In genomic region chr9:1100945-1101344, GRCh38 we compare ENCODE assay signal across 9 cellular contexts. TPM values are rescaled to one million over a fixed set of nuclear protein-coding genes. Genes with fewer than 3 reads are reported as not detected.
A peak's percentile ranks its signal among the peaks of the same experiment; 100 is the strongest.
DNase-seq lines count a peak whose midpoint lies in the region; ATAC-seq and TF ChIP-seq lines count a peak whose summit lies in the region.
"Had no signal": no experiment of that assay in that cellular context is flagged by ENCODE, and none has a peak within 500 bp of the region (broad histone marks: within the 10 kb centered on the region; RNA-seq: fewer than 3 reads in every experiment).

No MANE protein-coding gene starts in this region.

- peak; percentile 45 for TF ChIP-seq CTCF in A673 (conservative IDR thresholded peaks at IDR 0.05; ENCODE audit: low read depth, low read length)
- peak; percentile 64 for TF ChIP-seq CTCF in H9 (conservative IDR thresholded peaks at IDR 0.05)

- H3K27ac ChIP-seq in A673 (ENCODE audit: low read depth, low read length, poor library complexity, severe bottlenecking) (no peak overlapping the region), H9 (ENCODE audit: insufficient read length, low read depth, low read length) (no peak overlapping the region)

- no peaks in the 10 kb centered on the region for H3K79me2 ChIP-seq in H9 (ENCODE audit: insufficient read depth, low read length)

- H3K36me3 ChIP-seq in A673 (ENCODE audit: insufficient read depth, low read length, poor library complexity, severe bottlenecking) = no peaks in the 10 kb centered on the region
- no peaks in the 10 kb centered on the region for H3K36me3 ChIP-seq in adipocyte (ENCODE audit: control insufficient read depth, insufficient read depth, low read length, severe bottlenecking)

- no peaks in the 10 kb centered on the region for H3K79me1 ChIP-seq in H9 (ENCODE audit: insufficient read depth, low read depth, low read length, poor library complexity, severe bottlenecking)

- H3K4me2 ChIP-seq in H9 (ENCODE audit: insufficient read depth, insufficient read length, low read length) = no peak overlapping the region

- H3K56ac ChIP-seq in H9 (ENCODE audit: insufficient read length, low read depth, low read length) = no peak overlapping the region

- no peaks in the 10 kb centered on the region for H4K20me1 ChIP-seq in H9 (ENCODE audit: control insufficient read depth, insufficient read depth, insufficient read length)

- H3K27me3 ChIP-seq in A673 (replicated peaks; ENCODE audit: insufficient read depth, low read depth, low read length, poor library complexity) (peaks cover 3% of the 10 kb centered on the region), H9 (ENCODE audit: insufficient read depth, low read length) (no peaks in the 10 kb centered on the region), adipocyte (replicated peaks; ENCODE audit: control insufficient read depth, insufficient read depth, low read length) (no peaks in the 10 kb centered on the region)

- WGBS in H9 (ENCODE audit: extremely low coverage, insufficient read length, low lambda C conversion rate) = no CpG with 5 or more reads among the region's 10 CpGs

- no peak overlapping the region for H4K8ac ChIP-seq in H9 (replicated peaks; ENCODE audit: insufficient read length, low read depth, low read length)

- intact Hi-C loops in A673 (cut with micrococcal nuclease; ENCODE audit: unreplicated experiment) (no loop called here), left colon (cut with DNase I, micrococcal nuclease) (no loop called here)

- no peak overlapping the region for H4K91ac ChIP-seq in H9 (ENCODE audit: insufficient read length, low read depth, low read length)

- H2BK20ac ChIP-seq in H9 (ENCODE audit: low read depth, low read length, poor library complexity, severe bottlenecking) = no peak overlapping the region

- DNase-seq in A673 (ENCODE audit: low spot score) (peak; percentile 23), H9 (peak; percentile 33), adipocyte (ENCODE audit: low read depth) (peak; percentile 13), left colon (peak; percentile 36 to 63), NCI-H187 treated with DMSO at 0.1 percent for 48 hours (lab: John Stamatoyannopoulos, UW) (no peak)
- DNase-seq in stimulated activated naive CD4-positive, alpha-beta T cell treated with Interleukin-2 at 50 U/mL for 16 hours (lab: John Stamatoyannopoulos, UW) = no peak

- no peak overlapping the region for H3K18ac ChIP-seq in H9 (ENCODE audit: insufficient read length, low read depth, low read length)

- H3K4me1 ChIP-seq in A673 (ENCODE audit: insufficient read depth, low read length, poor library complexity, severe bottlenecking) (no peaks in the 10 kb centered on the region), H9 (ENCODE audit: insufficient read depth, low read length) (no peaks in the 10 kb centered on the region), adipocyte (ENCODE audit: control insufficient read depth, insufficient read depth, low read length) (no peaks in the 10 kb centered on the region)

- peak; percentile 87 for ATAC-seq in left colon
- ATAC-seq in HG03175 (IDR thresholded peaks at IDR 0.05; ENCODE audit: unreplicated experiment) = no peak
- ATAC-seq in GM18520 (IDR thresholded peaks at IDR 0.05; ENCODE audit: unreplicated experiment) = no peak

- H3T11ph ChIP-seq in H9 (ENCODE audit: low read length) = no peak overlapping the region

- H3K14ac ChIP-seq in H9 (ENCODE audit: insufficient read depth, low read length) = no peak overlapping the region

- H2BK5ac ChIP-seq in H9 (ENCODE audit: insufficient read length, low read length) = no peak overlapping the region

- no peak overlapping the region for H2BK120ac ChIP-seq in H9 (ENCODE audit: low read depth, low read length, poor library complexity, severe bottlenecking)

- H3K9me3 Mint-ChIP-seq in H9 = peaks cover 12 to 27% of the 10 kb centered on the region in 2 experiments
- H3K9me3 Mint-ChIP-seq: activated naive CD4-positive, alpha-beta T cell treated with anti-CD3 and anti-CD28 coated beads, Interleukin-2, amount 50 U/mL, for 24 hours had no signal

- H2AK5ac ChIP-seq in H9 (ENCODE audit: insufficient read length, low read length) = no peak overlapping the region

- H3K9me3 ChIP-seq in A673 (ENCODE audit: low read depth, low read length, poor library complexity, severe bottlenecking) = no peaks in the 10 kb centered on the region
- H3K9me3 ChIP-seq in H9 (ENCODE audit: control insufficient read depth, low read depth, low read length) = peaks cover 4% of the 10 kb centered on the region
- H3K9me3 ChIP-seq in adipocyte (ENCODE audit: control insufficient read depth, low read length) = no peaks in the 10 kb centered on the region

- CTCF ChIA-PET in A673 (lab: Charles Lee) = no interaction called here

- POLR2A ChIA-PET in A673 (lab: Charles Lee; ENCODE audit: low non-redundant PET) = no interaction called here

- H3K4me3 Mint-ChIP-seq in H9 = no peak overlapping the region
- H3K4me3 Mint-ChIP-seq: activated naive CD4-positive, alpha-beta T cell treated with anti-CD3 and anti-CD28 coated beads, Interleukin-2, amount 50 U/mL, for 24 hours had no signal

- no TSS peak for BruUV-seq in A673 (replicated peaks; lab: Mats Ljungman, UMichigan)

- H3K27me3 Mint-ChIP-seq in H9 (ENCODE audit: low read depth) = peaks cover 16% of the 10 kb centered on the region

- no peak overlapping the region for H3K23ac ChIP-seq in H9 (ENCODE audit: insufficient read length, low read depth, low read length)

- H3K4me3 ChIP-seq in A673 (ENCODE audit: low read depth, low read length, poor library complexity, severe bottlenecking) (no peak overlapping the region), adipocyte (ENCODE audit: low read length) (no peak overlapping the region)

- no peaks in the 10 kb centered on the region for H3K23me2 ChIP-seq in H9 (ENCODE audit: insufficient read length, low read depth, low read length, poor library complexity, severe bottlenecking)

- no peak overlapping the region for H4K5ac ChIP-seq in H9 (ENCODE audit: insufficient read length, low read depth, low read length)

- no peak overlapping the region for H3K27ac Mint-ChIP-seq in H9
- H3K27ac Mint-ChIP-seq: activated naive CD4-positive, alpha-beta T cell treated with anti-CD3 and anti-CD28 coated beads, Interleukin-2, amount 50 U/mL, for 24 hours had no signal

- no peak overlapping the region for H2BK12ac ChIP-seq in H9 (ENCODE audit: insufficient read length, low read depth, low read length)

- no peak overlapping the region for H3K9ac ChIP-seq in H9 (ENCODE audit: extremely low read depth, insufficient read length, low read length)
- no peak overlapping the region for H3K9ac ChIP-seq in adipocyte (ENCODE audit: low read length)

- H2BK15ac ChIP-seq in H9 (ENCODE audit: low read depth, low read length) = no peak overlapping the region

- no peak overlapping the region for H3K4ac ChIP-seq in H9 (ENCODE audit: low read depth, low read length)

- H2AFZ ChIP-seq in H9 (ENCODE audit: low read length) = no peak overlapping the region

- peaks cover 0 to 11% of the 10 kb centered on the region in 2 experiments; a peak in 2 of 4 replicates for H3K4me1 Mint-ChIP-seq in H9
- H3K4me1 Mint-ChIP-seq: activated naive CD4-positive, alpha-beta T cell treated with anti-CD3 and anti-CD28 coated beads, Interleukin-2, amount 50 U/mL, for 24 hours had no signal

- H3K36me3 Mint-ChIP-seq in H9 (ENCODE audit: insufficient read depth in 1 of 3, low read depth in 3 of 3) = peaks cover 0 to 3% (median 2%) of the 10 kb centered on the region in 3 experiments; a peak in 1 of 7 replicates
- H3K36me3 Mint-ChIP-seq: activated naive CD4-positive, alpha-beta T cell treated with anti-CD3 and anti-CD28 coated beads, Interleukin-2, amount 50 U/mL, for 24 hours had no signal

RNA-seq across cellular contexts. Expression of gene DMRT2, which starts 50.8 kb away (rescaled TPM):
- total RNA-seq in A673 (2021) (not detected in 2 replicates), H9 (2021) (not detected in 2 replicates), left colon (1 to 10 TPM; 3.6 to 8.1 TPM)

Comparison
In these comparisons a context has a peak if more than half of its experiments do, and no peak if none do; other contexts are left out.
1. DNase-seq: peak in A673 (single experiment), H9 (single experiment), adipocyte (single experiment) and left colon (2 of 2); none in NCI-H187 treated with DMSO at 0.1 percent for 48 hours (single experiment) and stimulated activated naive CD4-positive, alpha-beta T cell treated with Interleukin-2 at 50 U/mL for 16 hours (single experiment).